Comparison of ENCODE assay signal across 13 cellular contexts in the genomic region with DNA sequence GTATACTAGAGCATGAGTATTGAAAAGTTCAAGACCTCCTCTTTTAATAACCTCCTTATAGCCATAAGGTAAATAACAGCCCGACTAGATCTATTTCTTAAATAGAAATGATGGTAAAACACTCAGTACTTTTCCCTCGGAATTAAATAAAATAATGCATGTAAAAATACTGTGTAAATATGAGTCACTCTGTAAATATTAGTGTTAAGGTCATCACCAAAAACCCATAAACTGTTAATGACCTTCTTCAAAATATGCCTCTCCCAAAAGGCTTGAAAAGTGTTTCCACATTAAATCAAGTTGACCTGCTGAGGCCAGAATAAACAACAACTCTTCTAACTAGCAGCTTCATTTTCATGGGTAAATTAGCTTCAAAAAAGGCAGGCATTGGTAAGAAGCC. TPM values are rescaled to one million over a fixed set of nuclear protein-coding genes. Genes with fewer than 3 reads are reported as not detected.
A peak's percentile ranks its signal among the peaks of the same experiment; 100 is the strongest.
DNase-seq lines count a peak whose midpoint lies in the region; ATAC-seq, FAIRE-seq and TF ChIP-seq lines count a peak whose summit lies in the region.
"Had no signal": no experiment of that assay in that cellular context is flagged by ENCODE, and none has a peak within 500 bp of the region (broad histone marks: within the 10 kb centered on the region; RNA-seq: fewer than 3 reads in every experiment).

No MANE protein-coding gene starts in this region.

- 47 to 52% methylated on average over 2 of the region's 2 CpGs for WGBS in GM23248 (ENCODE audit: low coverage in 1 of 2, low lambda C conversion rate in 2 of 2, missing lambda C conversion rate in 2 of 2), 2 experiments

- H3K4me2 ChIP-seq in GM23248 (ENCODE audit: unreplicated experiment) (peak overlapping the region; percentile 76), parathyroid adenoma (ENCODE audit: low read length) (no peak overlapping the region)

- H3K4me1 ChIP-seq in GM23248 (ENCODE audit: insufficient read depth) (peaks cover 45% of the 10 kb centered on the region), RWPE2 (ENCODE audit: insufficient read depth, poor library complexity, severe bottlenecking) (peaks cover 46% of the 10 kb centered on the region), parathyroid adenoma (peaks cover 8% of the 10 kb centered on the region)

- peak overlapping the region; percentile 95 for H3K27ac ChIP-seq in GM23248
- peak overlapping the region; percentile 99 for H3K27ac ChIP-seq in RWPE2 (ENCODE audit: poor library complexity, severe bottlenecking)
- H3K27ac ChIP-seq in parathyroid adenoma, result no peak overlapping the region
- H3K27ac ChIP-seq in dorsolateral prefrontal cortex, result no peak overlapping the region

- H3K36me3 ChIP-seq in GM23248 (ENCODE audit: low read depth), result no peaks in the 10 kb centered on the region
- no peaks in the 10 kb centered on the region for H3K36me3 ChIP-seq in RWPE2 (ENCODE audit: low read depth)
- no peaks in the 10 kb centered on the region for H3K36me3 ChIP-seq in parathyroid adenoma (ENCODE audit: control insufficient read depth, insufficient read depth, low read length)
- H3K36me3 ChIP-seq: tibial nerve had no signal

- H3K4me1 Mint-ChIP-seq in activated CD4-positive, alpha-beta T cell treated with anti-CD3 and anti-CD28 coated beads, Interleukin-2, amount 10 ng/mL, durations not matched to agents 7 days and 5 days, result peaks cover 8% of the 10 kb centered on the region

- peak; percentile 32 for ATAC-seq in RWPE2 (ENCODE audit: low read depth)
- ATAC-seq in esophagus mucosa, result peak; percentile 35
- ATAC-seq in GM21723 (IDR thresholded peaks at IDR 0.05; ENCODE audit: unreplicated experiment), result no peak

- peaks cover 36% of the 10 kb centered on the region for H3F3A ChIP-seq in GM23248 (ENCODE audit: insufficient read depth)

- DNase-seq in GM23248 (peak; percentile 57), RWPE2 (ENCODE audit: low spot score) (no peak), dorsolateral prefrontal cortex (no peak), GM12892 (ENCODE audit: insufficient read length) (no peak)
- DNase-seq in activated CD4-positive, alpha-beta T cell treated with anti-CD3 and anti-CD28 coated beads, Interleukin-2, amount 10 ng/mL, durations not matched to agents 7 days and 5 days, result no peak
- DNase-seq: activated naive CD4-positive, alpha-beta T cell treated with anti-CD3 and anti-CD28 coated beads, Interleukin-2, amount 50 U/mL, for 16 hours; kidney; NCI-H2081 treated with DMSO at 0.1 percent for 48 hours had no signal

- H3K27me3 ChIP-seq in GM23248 (replicated peaks; ENCODE audit: insufficient read depth), result no peaks in the 10 kb centered on the region
- no peaks in the 10 kb centered on the region for H3K27me3 ChIP-seq in RWPE2 (ENCODE audit: insufficient read depth, poor library complexity, severe bottlenecking)
- no peaks in the 10 kb centered on the region for H3K27me3 ChIP-seq in parathyroid adenoma (ENCODE audit: control insufficient read depth, insufficient read depth, low read length)
- H3K27me3 ChIP-seq in dorsolateral prefrontal cortex, result no peaks in the 10 kb centered on the region
- H3K27me3 ChIP-seq: tibial nerve had no signal

- H2AFZ ChIP-seq in GM23248 (peak overlapping the region; percentile 52), parathyroid adenoma (peak overlapping the region; percentile 2)

- POLR2A ChIA-PET in activated CD4-positive, alpha-beta T cell treated with anti-CD3 and anti-CD28 coated beads, Interleukin-2, amount 10 ng/mL, durations not matched to agents 7 days and 5 days (lab: Charles Lee), result no interaction called here

- H3K79me2 ChIP-seq in GM23248 (ENCODE audit: insufficient read depth) (no peaks in the 10 kb centered on the region), parathyroid adenoma (no peaks in the 10 kb centered on the region)

- H3K9me3 Mint-ChIP-seq in activated CD4-positive, alpha-beta T cell treated with anti-CD3 and anti-CD28 coated beads, Interleukin-2, amount 10 ng/mL, durations not matched to agents 7 days and 5 days, result no peaks in the 10 kb centered on the region

- H3K36me3 Mint-ChIP-seq in activated CD4-positive, alpha-beta T cell treated with anti-CD3 and anti-CD28 coated beads, Interleukin-2, amount 10 ng/mL, durations not matched to agents 7 days and 5 days (ENCODE audit: low read depth), result no peaks in the 10 kb centered on the region

- intact Hi-C loops in dorsolateral prefrontal cortex (cut with DNase I), result no loop called here

- H3K4me3 ChIP-seq in GM23248 (peak overlapping the region; percentile 54), RWPE2 (ENCODE audit: severe bottlenecking) (no peak overlapping the region), parathyroid adenoma (ENCODE audit: low read depth, low read length) (peak overlapping the region; percentile 12), dorsolateral prefrontal cortex (no peak overlapping the region)
- H3K4me3 ChIP-seq: tibial nerve had no signal

- H3K27me3 Mint-ChIP-seq in activated CD4-positive, alpha-beta T cell treated with anti-CD3 and anti-CD28 coated beads, Interleukin-2, amount 10 ng/mL, durations not matched to agents 7 days and 5 days, result peaks cover 10% of the 10 kb centered on the region

- no peaks in the 10 kb centered on the region for H3K9me2 ChIP-seq in GM23248 (ENCODE audit: insufficient read depth)

- no peak for TF ChIP-seq POLR2A in GM12892 (IDR thresholded peaks at IDR 0.05; ENCODE audit: low read depth, low read length)

- no peak for FAIRE-seq in GM12892 (lab: Jason Lieb, UNC)
- FAIRE-seq: kidney had no signal

- H3K9ac ChIP-seq in GM23248, result peak overlapping the region; percentile 68
- no peak overlapping the region for H3K9ac ChIP-seq in parathyroid adenoma

- TF ChIP-seq CTCF in RWPE2 (IDR thresholded peaks at IDR 0.05; ENCODE audit: poor library complexity, severe bottlenecking) (no peak), parathyroid adenoma (IDR thresholded peaks at IDR 0.05) (no peak), dorsolateral prefrontal cortex (IDR thresholded peaks at IDR 0.05 in 54 of 56, conservative IDR thresholded peaks at IDR 0.05 in 2 of 56; ENCODE audit: low read depth in 1 of 56, partially characterized antibody in 56 of 56) (no peak)

- H3K27ac Mint-ChIP-seq in activated CD4-positive, alpha-beta T cell treated with anti-CD3 and anti-CD28 coated beads, Interleukin-2, amount 10 ng/mL, durations not matched to agents 7 days and 5 days, result no peak overlapping the region
- H3K27ac Mint-ChIP-seq: progenitor cell of endocrine pancreas had no signal

- in situ Hi-C loops in GM23248 (cut with MboI), result no loop called here

- H3K4me3 Mint-ChIP-seq in activated CD4-positive, alpha-beta T cell treated with anti-CD3 and anti-CD28 coated beads, Interleukin-2, amount 10 ng/mL, durations not matched to agents 7 days and 5 days, result no peak overlapping the region

- CTCF ChIA-PET in activated CD4-positive, alpha-beta T cell treated with anti-CD3 and anti-CD28 coated beads, Interleukin-2, amount 10 ng/mL, durations not matched to agents 7 days and 5 days (lab: Charles Lee), result no interaction called here

- H3K9me3 ChIP-seq in GM23248 (ENCODE audit: low read depth), result no peaks in the 10 kb centered on the region
- no peaks in the 10 kb centered on the region for H3K9me3 ChIP-seq in RWPE2 (ENCODE audit: severe bottlenecking)
- no peaks in the 10 kb centered on the region for H3K9me3 ChIP-seq in parathyroid adenoma (ENCODE audit: control insufficient read depth, low read length)
- H3K9me3 ChIP-seq: tibial nerve had no signal

- no peaks in the 10 kb centered on the region for H4K20me1 ChIP-seq in GM23248 (ENCODE audit: insufficient read depth)

RNA-seq across cellular contexts. Expression of a gene that starts 25.3 kb away (rescaled TPM):
- 415 and 596 TPM in 2 replicates for total RNA-seq in GM23248 (2014; rRNA removed; shearing (Covaris generic))
- polyA plus RNA-seq in GM23248 (2016; fragmentation: Nextera tagmentation; extraction: Ambion mirVana), result 365 and 366 TPM in 2 replicates
- 268 TPM for total RNA-seq in esophagus mucosa
- 100 to 1,000 TPM in 98 of 120 experiments, 10 to 100 TPM in 22; 80.5 to 158 (median 116) TPM for total RNA-seq in dorsolateral prefrontal cortex
- 217 TPM for polyA plus RNA-seq in GM12892 (2012; ENCODE audit: missing spikeins)
- 100 to 1,000 TPM; 201 to 214 TPM for total RNA-seq in activated CD4-positive, alpha-beta T cell treated with anti-CD3 and anti-CD28 coated beads, Interleukin-2, amount 10 ng/mL, durations not matched to agents 7 days and 5 days

Comparison
In these comparisons a context has a peak if more than half of its experiments do, and no peak if none do; other contexts are left out.
1. H3K27ac ChIP-seq: peak in GM23248 (single experiment) and RWPE2 (single experiment); none in parathyroid adenoma (single experiment) and dorsolateral prefrontal cortex (0 of 59).
2. H3K4me3 ChIP-seq: peak in GM23248 (single experiment) and parathyroid adenoma (single experiment); none in RWPE2 (single experiment) and dorsolateral prefrontal cortex (0 of 59).